In genomic region chr16:19694989-19695388, GRCh38 we compare ENCODE assay signal across 1 cellular context.
TF ChIP-seq lines count a peak whose summit lies in the region.

No MANE protein-coding gene starts in this region.

TF ChIP-seq in HepG2, 621 proteins besides CTCF, POLR2A, EP300 and RAD21 (continued from another document):
- 0 out of 2 replicates have a peak, but pooled peaks have one; percentile 24 for TF ChIP-seq ZBTB33 (CRISPR knock-in tag; IDR thresholded peaks at IDR 0.05)
